ENCODE assay signal across 18 cellular contexts in genomic region chr12:57630891-57631433, GRCh38. TPM values are rescaled to one million over a fixed set of nuclear protein-coding genes. Genes with fewer than 3 reads are reported as not detected.
A peak's percentile ranks its signal among the peaks of the same experiment; 100 is the strongest.
DNase-seq lines count a peak whose midpoint lies in the region; ATAC-seq and TF ChIP-seq lines count a peak whose summit lies in the region.
"Had no signal": no experiment of that assay in that cellular context is flagged by ENCODE, and none has a peak within 500 bp of the region (broad histone marks: within the 10 kb centered on the region; RNA-seq: fewer than 3 reads in every experiment).

No MANE protein-coding gene starts in this region.

- H3K9me3 ChIP-seq in HCT116 (ENCODE audit: control insufficient read depth in 1 of 2, insufficient read depth in 1 of 2, low read depth in 1 of 2, low read length in 2 of 2) (no peaks in the 10 kb centered on the region), esophagus muscularis mucosa (no peaks in the 10 kb centered on the region), neuron (ENCODE audit: low read length) (no peaks in the 10 kb centered on the region)
- H3K9me3 ChIP-seq: gastrocnemius medialis, pancreas had no signal

- peak overlapping the region; percentile 92; the same call in 1 of the 2 replicates for H3K4me2 ChIP-seq in HCT116 (ENCODE audit: low read length)

- peaks cover 12 to 21% of the 10 kb centered on the region in 2 experiments for H3K4me1 ChIP-seq in HCT116 (ENCODE audit: control insufficient read depth in 1 of 2, insufficient read depth in 2 of 2, low read length in 2 of 2)
- peaks cover 16 to 49% (median 36%) of the 10 kb centered on the region in 4 donors for H3K4me1 ChIP-seq in esophagus muscularis mucosa
- peaks cover 16% of the 10 kb centered on the region for H3K4me1 ChIP-seq in neuron (ENCODE audit: insufficient read depth, low read length)

- peaks cover 13% of the 10 kb centered on the region for H3K79me2 ChIP-seq in HCT116 (ENCODE audit: insufficient read depth, low read length)

- DNase-seq in D341Med (ENCODE audit: low spot score) (peak; percentile 15), HCT116 (ENCODE audit: low read depth, low spot score) (no peak), esophagus muscularis mucosa (ENCODE audit: extremely low spot score) (peak; percentile 79), DMS153 treated with DMSO at 0.1 percent for 48 hours (lab: John Stamatoyannopoulos, UW; ENCODE audit: unreplicated experiment) (no peak), GM20000 (ENCODE audit: low spot score) (no peak)
- DNase-seq: activated CD4-positive, alpha-beta T cell treated with anti-CD3 and anti-CD28 coated beads, Interleukin-2, amount 50 U/mL, for 1 hour; C1 segment of cervical spinal cord; DMS53; gastrocnemius medialis; MV-4-11; NCI-H2081; NCI-H524; OCI-M1 had no signal

- TF ChIP-seq RAD21 in HCT116 (IDR thresholded peaks at IDR 0.05; ENCODE audit: low read depth) = no peak

- no peak overlapping the region for H3K9ac ChIP-seq in HCT116 (ENCODE audit: low read length)

- H4K20me1 ChIP-seq in HCT116 (ENCODE audit: insufficient read depth) = no peaks in the 10 kb centered on the region

- CTCF ChIA-PET in HCT116 (lab: Charles Lee) = no interaction called here

- BruUV-seq in HCT116 (replicated peaks; lab: Mats Ljungman, UMichigan) = no TSS peak

- H2AFZ ChIP-seq in HCT116 (ENCODE audit: low read depth, low read length, poor library complexity, severe bottlenecking) (no peak overlapping the region), neuron (ENCODE audit: low read depth, low read length) (no peak overlapping the region)

- TF ChIP-seq POLR2A in HCT116 (IDR thresholded peaks at IDR 0.05; ENCODE audit: borderline replicate concordance, extremely low read depth, insufficient read depth, insufficient read length) = no peak
- TF ChIP-seq POLR2A in esophagus muscularis mucosa (IDR thresholded peaks at IDR 0.05; ENCODE audit: low read depth) = no peak

- no peak for TF ChIP-seq EP300 in esophagus muscularis mucosa (IDR thresholded peaks at IDR 0.05)

- H3K4me3 ChIP-seq in HCT116 (replicated peaks in 1 of 2; ENCODE audit: low read depth in 1 of 2, low read length in 2 of 2) (no peak overlapping the region), esophagus muscularis mucosa (no peak overlapping the region), neuron (ENCODE audit: low read length) (peak overlapping the region; percentile 64)
- H3K4me3 ChIP-seq: pancreas, SK-N-MC had no signal

- H3K27ac ChIP-seq in HCT116 (ENCODE audit: low read depth, low read length) (no peak overlapping the region), esophagus muscularis mucosa (replicated peaks in 1 of 4) (peak overlapping the region in 1 of 4 donors; percentile 65)
- H3K27ac ChIP-seq: gastrocnemius medialis, pancreas, SK-N-MC, skin epidermis had no signal

- H3K9me2 ChIP-seq in HCT116 (ENCODE audit: insufficient read depth) = no peaks in the 10 kb centered on the region

- 79% methylated on average over 6 of the region's 6 CpGs for whole genome bisulfite sequencing in esophagus muscularis mucosa

- H3K27me3 ChIP-seq in HCT116 (ENCODE audit: insufficient read depth, low read length) = no peaks in the 10 kb centered on the region
- H3K27me3 ChIP-seq in esophagus muscularis mucosa = peaks cover 0 to 82% (median 10%) of the 10 kb centered on the region in 4 donors
- H3K27me3 ChIP-seq in neuron (ENCODE audit: insufficient read depth, low read length) = no peaks in the 10 kb centered on the region

- no peak for TF ChIP-seq CTCF in HCT116 (IDR thresholded peaks at IDR 0.05 in 2 of 3, conservative IDR thresholded peaks at IDR 0.05 in 1 of 3; ENCODE audit: borderline replicate concordance in 1 of 3, insufficient read depth in 1 of 3, low read depth in 2 of 3, low read length in 2 of 3)
- no peak for TF ChIP-seq CTCF in esophagus muscularis mucosa (IDR thresholded peaks at IDR 0.05)
- TF ChIP-seq CTCF in GM20000 (IDR thresholded peaks at IDR 0.05; ENCODE audit: extremely low read depth, missing control alignments) = no peak

- peaks cover 0 to 14% of the 10 kb centered on the region in 2 experiments; a peak in 2 of 4 replicates for H3K36me3 ChIP-seq in HCT116 (ENCODE audit: control insufficient read depth in 1 of 2, insufficient read depth in 2 of 2, low read length in 2 of 2)
- peaks cover 0 to 20% (median 9%) of the 10 kb centered on the region in 4 donors for H3K36me3 ChIP-seq in esophagus muscularis mucosa
- H3K36me3 ChIP-seq in neuron (ENCODE audit: insufficient read depth, low read length) = peaks cover 31% of the 10 kb centered on the region
- H3K36me3 ChIP-seq: pancreas had no signal

- ATAC-seq in HCT116 (no peak), GM21576 (IDR thresholded peaks at IDR 0.05; ENCODE audit: unreplicated experiment) (no peak)
- ATAC-seq: pancreas had no signal

- POLR2A ChIA-PET in HCT116 (lab: Charles Lee) = no interaction called here

- intact Hi-C loops in HCT116 (cut with micrococcal nuclease) (no loop called here), esophagus muscularis mucosa (cut with DNase I) (no loop called here)

- RAD21 ChIA-PET in HCT116 (lab: Charles Lee; ENCODE audit: low non-redundant PET in 1 of 2, low total read pairs in 2 of 2, uncharacterized antibody in 2 of 2, unreplicated experiment in 2 of 2) = no interaction called here

TF ChIP-seq in HCT116, 20 proteins besides CTCF, POLR2A, EP300 and RAD21 (continues in another document):
- TF ChIP-seq CBX3 (IDR thresholded peaks at IDR 0.05; ENCODE audit: low read depth) = no peak
- TF ChIP-seq, protein P1, sequence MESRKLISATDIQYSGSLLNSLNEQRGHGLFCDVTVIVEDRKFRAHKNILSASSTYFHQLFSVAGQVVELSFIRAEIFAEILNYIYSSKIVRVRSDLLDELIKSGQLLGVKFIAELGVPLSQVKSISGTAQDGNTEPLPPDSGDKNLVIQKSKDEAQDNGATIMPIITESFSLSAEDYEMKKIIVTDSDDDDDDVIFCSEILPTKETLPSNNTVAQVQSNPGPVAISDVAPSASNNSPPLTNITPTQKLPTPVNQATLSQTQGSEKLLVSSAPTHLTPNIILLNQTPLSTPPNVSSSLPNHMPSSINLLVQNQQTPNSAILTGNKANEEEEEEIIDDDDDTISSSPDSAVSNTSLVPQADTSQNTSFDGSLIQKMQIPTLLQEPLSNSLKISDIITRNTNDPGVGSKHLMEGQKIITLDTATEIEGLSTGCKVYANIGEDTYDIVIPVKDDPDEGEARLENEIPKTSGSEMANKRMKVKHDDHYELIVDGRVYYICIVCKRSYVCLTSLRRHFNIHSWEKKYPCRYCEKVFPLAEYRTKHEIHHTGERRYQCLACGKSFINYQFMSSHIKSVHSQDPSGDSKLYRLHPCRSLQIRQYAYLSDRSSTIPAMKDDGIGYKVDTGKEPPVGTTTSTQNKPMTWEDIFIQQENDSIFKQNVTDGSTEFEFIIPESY (IDR thresholded peaks at IDR 0.05; ENCODE audit: extremely low read depth, insufficient replicate concordance, low read length) = no peak
- TF ChIP-seq SP1 (IDR thresholded peaks at IDR 0.05; ENCODE audit: low read depth) = no peak
- no peak for TF ChIP-seq SRF (IDR thresholded peaks at IDR 0.05; ENCODE audit: low read depth)
- TF ChIP-seq TCF7L2 (IDR thresholded peaks at IDR 0.05; ENCODE audit: borderline replicate concordance, extremely low read depth, insufficient read depth, insufficient read length) = no peak
- no peak for TF ChIP-seq JUND (IDR thresholded peaks at IDR 0.05)
- TF ChIP-seq, protein P2, sequence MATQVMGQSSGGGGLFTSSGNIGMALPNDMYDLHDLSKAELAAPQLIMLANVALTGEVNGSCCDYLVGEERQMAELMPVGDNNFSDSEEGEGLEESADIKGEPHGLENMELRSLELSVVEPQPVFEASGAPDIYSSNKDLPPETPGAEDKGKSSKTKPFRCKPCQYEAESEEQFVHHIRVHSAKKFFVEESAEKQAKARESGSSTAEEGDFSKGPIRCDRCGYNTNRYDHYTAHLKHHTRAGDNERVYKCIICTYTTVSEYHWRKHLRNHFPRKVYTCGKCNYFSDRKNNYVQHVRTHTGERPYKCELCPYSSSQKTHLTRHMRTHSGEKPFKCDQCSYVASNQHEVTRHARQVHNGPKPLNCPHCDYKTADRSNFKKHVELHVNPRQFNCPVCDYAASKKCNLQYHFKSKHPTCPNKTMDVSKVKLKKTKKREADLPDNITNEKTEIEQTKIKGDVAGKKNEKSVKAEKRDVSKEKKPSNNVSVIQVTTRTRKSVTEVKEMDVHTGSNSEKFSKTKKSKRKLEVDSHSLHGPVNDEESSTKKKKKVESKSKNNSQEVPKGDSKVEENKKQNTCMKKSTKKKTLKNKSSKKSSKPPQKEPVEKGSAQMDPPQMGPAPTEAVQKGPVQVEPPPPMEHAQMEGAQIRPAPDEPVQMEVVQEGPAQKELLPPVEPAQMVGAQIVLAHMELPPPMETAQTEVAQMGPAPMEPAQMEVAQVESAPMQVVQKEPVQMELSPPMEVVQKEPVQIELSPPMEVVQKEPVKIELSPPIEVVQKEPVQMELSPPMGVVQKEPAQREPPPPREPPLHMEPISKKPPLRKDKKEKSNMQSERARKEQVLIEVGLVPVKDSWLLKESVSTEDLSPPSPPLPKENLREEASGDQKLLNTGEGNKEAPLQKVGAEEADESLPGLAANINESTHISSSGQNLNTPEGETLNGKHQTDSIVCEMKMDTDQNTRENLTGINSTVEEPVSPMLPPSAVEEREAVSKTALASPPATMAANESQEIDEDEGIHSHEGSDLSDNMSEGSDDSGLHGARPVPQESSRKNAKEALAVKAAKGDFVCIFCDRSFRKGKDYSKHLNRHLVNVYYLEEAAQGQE (IDR thresholded peaks at IDR 0.05; ENCODE audit: low read depth) = no peak
- no peak for TF ChIP-seq CEBPB (IDR thresholded peaks at IDR 0.05; ENCODE audit: low read depth)
- TF ChIP-seq SIN3A (IDR thresholded peaks at IDR 0.05; ENCODE audit: low read depth) = no peak
- no peak for TF ChIP-seq FOSL1 (IDR thresholded peaks at IDR 0.05; ENCODE audit: low read depth)
- TF ChIP-seq EZH2phosphoT487 (IDR thresholded peaks at IDR 0.05; ENCODE audit: borderline replicate concordance) = no peak
- TF ChIP-seq POLR2AphosphoS5 (IDR thresholded peaks at IDR 0.05; ENCODE audit: low read depth, low read length) = no peak
- TF ChIP-seq MAX (IDR thresholded peaks at IDR 0.05) = no peak
- no peak for TF ChIP-seq EZH2 (IDR thresholded peaks at IDR 0.05)

RNA-seq across cellular contexts. Expression of gene B4GALNT1, which starts 2.0 kb away (rescaled TPM):
- 31.3 TPM for total RNA-seq in HCT116 (2021; ENCODE audit: unreplicated experiment)
- 12.8 and 15.3 TPM in 2 replicates for polyA plus RNA-seq in HCT116 (2012)
- 10 to 100 TPM in 2 of 4 donors, 1 to 10 TPM in 2; 2.8 to 10.9 (median 7.3) TPM for total RNA-seq in esophagus muscularis mucosa

RNA-seq across cellular contexts. Expression of gene ARHGEF25, which starts 19.7 kb away (rescaled TPM):
- 3.6 TPM for total RNA-seq in HCT116 (2021; ENCODE audit: unreplicated experiment)
- 3.2 and 4.1 TPM in 2 replicates for polyA plus RNA-seq in HCT116 (2012)
- total RNA-seq in esophagus muscularis mucosa = 100 to 1,000 TPM in 3 of 4 donors, 10 to 100 TPM in 1; 77.7 to 133 (median 111) TPM

RNA-seq across cellular contexts. Expression of gene DTX3, which starts 26.3 kb away (rescaled TPM):
- 0.37 TPM for total RNA-seq in HCT116 (2021; ENCODE audit: unreplicated experiment)
- not detected in 2 replicates for polyA plus RNA-seq in HCT116 (2012)
- 10 to 100 TPM; 39.0 to 68.6 (median 46.8) TPM for total RNA-seq in esophagus muscularis mucosa

RNA-seq across cellular contexts. Expression of gene PIP4K2C, which starts 40.0 kb away (rescaled TPM):
- total RNA-seq in HCT116 (2021; ENCODE audit: unreplicated experiment) (38.4 TPM), esophagus muscularis mucosa (10 to 100 TPM; 22.7 to 30.7 (median 29.0) TPM)
- polyA plus RNA-seq in HCT116 (2012) = 23.0 and 25.7 TPM in 2 replicates

Comparison
In these comparisons a context has a peak if more than half of its experiments do, and no peak if none do; other contexts are left out.
1. DNase-seq: peak in D341Med (single experiment) and esophagus muscularis mucosa (single experiment); none in HCT116 (single experiment), DMS153 treated with DMSO at 0.1 percent for 48 hours (single experiment) and GM20000 (single experiment).
2. RNA of gene ARHGEF25, which starts 19.7 kb away (total RNA-seq): 77.7 to 133 TPM in esophagus muscularis mucosa; 3.6 TPM in HCT116 (single experiment); every median in the first group is over 10 times any median in the second.
3. RNA of gene DTX3, which starts 26.3 kb away (total RNA-seq): 39.0 to 68.6 TPM in esophagus muscularis mucosa; 0.37 TPM in HCT116 (single experiment); every median in the first group is over 10 times any median in the second.